ENCODE assay signal across 8 cellular contexts in genomic region chr3:86990734-86991481, GRCh38. TPM values are rescaled to one million over a fixed set of nuclear protein-coding genes. Genes with fewer than 3 reads are reported as not detected.
DNase-seq lines count a peak whose midpoint lies in the region; ATAC-seq and TF ChIP-seq lines count a peak whose summit lies in the region.

VGLL3 (minus strand) TSS chr3:86991149; CDS start chr3:86990743, 406 bp downstream.

- H3K9me3 ChIP-seq in BLaER1 treated with 17β-estradiol and CSF1 and Interleukin-3, amounts not matched to agents 10 nM and 100 nM (replicated peaks in 1 of 11) = peaks cover 0 to 10% (median 8%) of the 10 kb centered on the region in 11 experiments; a peak in 13 of 22 replicates
- no peaks in the 10 kb centered on the region for H3K9me3 ChIP-seq in H9 (ENCODE audit: control insufficient read depth, low read depth, low read length)
- no peaks in the 10 kb centered on the region for H3K9me3 ChIP-seq in endodermal cell (ENCODE audit: control insufficient read depth, low read length)
- no peaks in the 10 kb centered on the region for H3K9me3 ChIP-seq in thyroid gland

- H2AK5ac ChIP-seq in H9 (ENCODE audit: insufficient read length, low read length) = no peak within 1 kb of the TSS

- TF ChIP-seq CTCF in H9 (conservative IDR thresholded peaks at IDR 0.05) (peak; percentile 46; the same call in 2 of the 3 replicates), endodermal cell (conservative IDR thresholded peaks at IDR 0.05) (peak; percentile 53), thyroid gland (IDR thresholded peaks at IDR 0.05) (no peak)

- no peak for TF ChIP-seq POLR2A in thyroid gland (IDR thresholded peaks at IDR 0.05)

- no peaks in the 10 kb centered on the region for H3K9me3 Mint-ChIP-seq in H9
- no peaks in the 10 kb centered on the region for H3K9me3 Mint-ChIP-seq in endodermal cell

- H3K79me1 ChIP-seq in H9 (ENCODE audit: insufficient read depth, low read depth, low read length, poor library complexity, severe bottlenecking) = no peaks in the 10 kb centered on the region

- H2BK15ac ChIP-seq in H9 (ENCODE audit: low read depth, low read length) = no peak within 1 kb of the TSS

- peaks cover 0 to 4% (median 0%) of the 10 kb centered on the region in 10 experiments; a peak in 2 of 20 replicates for H3K4me1 ChIP-seq in BLaER1 treated with 17β-estradiol and CSF1 and Interleukin-3, amounts not matched to agents 10 nM and 100 nM
- no peaks in the 10 kb centered on the region for H3K4me1 ChIP-seq in H9 (ENCODE audit: insufficient read depth, low read length)
- H3K4me1 ChIP-seq in endodermal cell (ENCODE audit: control insufficient read depth, insufficient read depth, low read length) = no peaks in the 10 kb centered on the region
- no peaks in the 10 kb centered on the region for H3K4me1 ChIP-seq in thyroid gland

- no peak within 1 kb of the TSS for H2BK120ac ChIP-seq in H9 (ENCODE audit: low read depth, low read length, poor library complexity, severe bottlenecking)

- no peak within 1 kb of the TSS for H3K4ac ChIP-seq in H9 (ENCODE audit: low read depth, low read length)

- peak within 1 kb of the TSS; percentile 74 to 87 for H3K4me3 Mint-ChIP-seq in H9
- peak within 1 kb of the TSS; percentile 59 for H3K4me3 Mint-ChIP-seq in endodermal cell

- peaks cover 7% of the 10 kb centered on the region for H3K23me2 ChIP-seq in H9 (ENCODE audit: insufficient read length, low read depth, low read length, poor library complexity, severe bottlenecking)

- H3K36me3 Mint-ChIP-seq in H9 (ENCODE audit: insufficient read depth in 1 of 3, low read depth in 3 of 3) (no peaks in the 10 kb centered on the region), endodermal cell (ENCODE audit: low read depth) (no peaks in the 10 kb centered on the region)

- H3K36me3 ChIP-seq in BLaER1 treated with 17β-estradiol and CSF1 and Interleukin-3, amounts not matched to agents 10 nM and 100 nM = no peaks in the 10 kb centered on the region
- no peaks in the 10 kb centered on the region for H3K36me3 ChIP-seq in endodermal cell (ENCODE audit: control insufficient read depth, insufficient read depth, low read length)
- no peaks in the 10 kb centered on the region for H3K36me3 ChIP-seq in thyroid gland

- H3K18ac ChIP-seq in H9 (ENCODE audit: insufficient read length, low read depth, low read length) = peak within 1 kb of the TSS; percentile 48

- DNase-seq in H9 (peak; percentile 92), RPMI8226 (peak; percentile 4), endodermal cell (peak; percentile 96), medulla oblongata (ENCODE audit: extremely low spot score) (peak; percentile 31), thyroid gland (peak; percentile 56 to 58), NCI-H1092 treated with DMSO at 0.1 percent for 48 hours (lab: John Stamatoyannopoulos, UW) (no peak)

- no peak within 1 kb of the TSS for H4K5ac ChIP-seq in H9 (ENCODE audit: insufficient read length, low read depth, low read length)

- H3K9ac ChIP-seq in BLaER1 treated with 17β-estradiol and CSF1 and Interleukin-3, amounts not matched to agents 10 nM and 100 nM = peak within 1 kb of the TSS in 9 of 11 experiments; percentile 18 to 69 (median 59); a peak in 16 of 22 replicates
- H3K9ac ChIP-seq in H9 (ENCODE audit: extremely low read depth, insufficient read length, low read length) (peak within 1 kb of the TSS; percentile 33), endodermal cell (ENCODE audit: extremely low read depth, low read length, poor library complexity, severe bottlenecking) (peak within 1 kb of the TSS; percentile 33)

- H2BK5ac ChIP-seq in H9 (ENCODE audit: insufficient read length, low read length) = no peak within 1 kb of the TSS

- peaks cover 23 to 31% (median 28%) of the 10 kb centered on the region in 11 experiments for H3K27me3 ChIP-seq in BLaER1 treated with 17β-estradiol and CSF1 and Interleukin-3, amounts not matched to agents 10 nM and 100 nM
- H3K27me3 ChIP-seq in H9 (ENCODE audit: insufficient read depth, low read length) (no peaks in the 10 kb centered on the region; the same call in 1 of the 2 replicates), endodermal cell (ENCODE audit: control insufficient read depth, insufficient read depth, low read length, poor library complexity, severe bottlenecking) (peaks cover 17% of the 10 kb centered on the region), thyroid gland (no peaks in the 10 kb centered on the region)

- H3K4me1 Mint-ChIP-seq in H9 (peaks cover 22 to 26% of the 10 kb centered on the region in 2 experiments), endodermal cell (peaks cover 6% of the 10 kb centered on the region)

- H3K14ac ChIP-seq in H9 (ENCODE audit: insufficient read depth, low read length) = peak within 1 kb of the TSS; percentile 73

- H2AFZ ChIP-seq in H9 (ENCODE audit: low read length) = no peak within 1 kb of the TSS

- H4K20me1 ChIP-seq in BLaER1 treated with 17β-estradiol and CSF1 and Interleukin-3, amounts not matched to agents 10 nM and 100 nM = no peaks in the 10 kb centered on the region
- no peaks in the 10 kb centered on the region for H4K20me1 ChIP-seq in H9 (ENCODE audit: control insufficient read depth, insufficient read depth, insufficient read length)

- no peak for ATAC-seq in HG03469 (IDR thresholded peaks at IDR 0.05; ENCODE audit: unreplicated experiment)

- H3K23ac ChIP-seq in H9 (ENCODE audit: insufficient read length, low read depth, low read length) = no peak within 1 kb of the TSS

- H3K4me3 ChIP-seq in BLaER1 treated with 17β-estradiol and CSF1 and Interleukin-3, amounts not matched to agents 10 nM and 100 nM = peak within 1 kb of the TSS; percentile 52 to 71 (median 62)
- peak within 1 kb of the TSS; percentile 79 for H3K4me3 ChIP-seq in endodermal cell (ENCODE audit: low read length)
- peak within 1 kb of the TSS; percentile 24 to 54 (median 49) for H3K4me3 ChIP-seq in thyroid gland (replicated peaks in 1 of 3)

- H2BK12ac ChIP-seq in H9 (ENCODE audit: insufficient read length, low read depth, low read length) = no peak within 1 kb of the TSS

- H3K27ac ChIP-seq in BLaER1 treated with 17β-estradiol and CSF1 and Interleukin-3, amounts not matched to agents 10 nM and 100 nM = no peak within 1 kb of the TSS
- H3K27ac ChIP-seq in H9 (ENCODE audit: insufficient read length, low read depth, low read length) (no peak within 1 kb of the TSS), endodermal cell (ENCODE audit: low read depth, low read length) (peak within 1 kb of the TSS; percentile 73), thyroid gland (peak within 1 kb of the TSS; percentile 44 to 69 (median 59))

- intact Hi-C loops in thyroid gland (cut with DNase I) = no loop called here

- no peak within 1 kb of the TSS for H2BK20ac ChIP-seq in H9 (ENCODE audit: low read depth, low read length, poor library complexity, severe bottlenecking)

- H3K79me2 ChIP-seq in H9 (ENCODE audit: insufficient read depth, low read length) = no peaks in the 10 kb centered on the region; the same call in 1 of the 2 replicates

- H3K56ac ChIP-seq in H9 (ENCODE audit: insufficient read length, low read depth, low read length) = no peak within 1 kb of the TSS

- no CpG with 5 or more reads among the region's 77 CpGs for WGBS in H9 (ENCODE audit: extremely low coverage, insufficient read length, low lambda C conversion rate)
- WGBS in endodermal cell (ENCODE audit: insufficient coverage in 1 of 2, insufficient read length in 1 of 2), 2 experiments = 0% methylated on average over 16 to 77 of the region's 77 CpGs
- WGBS in thyroid gland, 2 donors = 0% methylated on average over 5 to 10 of the region's 77 CpGs

- H3K27me3 Mint-ChIP-seq in H9 (ENCODE audit: low read depth) = peaks cover 17% of the 10 kb centered on the region
- H3K27me3 Mint-ChIP-seq in endodermal cell (ENCODE audit: insufficient read depth) = peaks cover 24% of the 10 kb centered on the region

- H3K27ac Mint-ChIP-seq in H9 (peak within 1 kb of the TSS; percentile 13 to 93 (median 93); a peak in 5 of 7 replicates), endodermal cell (peak within 1 kb of the TSS; percentile 62)

- no peak within 1 kb of the TSS for H4K91ac ChIP-seq in H9 (ENCODE audit: insufficient read length, low read depth, low read length)

- H4K8ac ChIP-seq in H9 (replicated peaks; ENCODE audit: insufficient read length, low read depth, low read length) = no peak within 1 kb of the TSS

- H3T11ph ChIP-seq in H9 (ENCODE audit: low read length) = no peak within 1 kb of the TSS

- peak within 1 kb of the TSS; percentile 76 to 92 (median 87) for H3K4me2 ChIP-seq in BLaER1 treated with 17β-estradiol and CSF1 and Interleukin-3, amounts not matched to agents 10 nM and 100 nM
- H3K4me2 ChIP-seq in H9 (ENCODE audit: insufficient read depth, insufficient read length, low read length) = peak within 1 kb of the TSS; percentile 82

RNA-seq across cellular contexts. Expression of gene VGLL3, which starts in this region (rescaled TPM):
- total RNA-seq in H9 (2021) (19.5 and 19.7 TPM in 2 replicates), endodermal cell (1 to 10 TPM in 1 of 2 donors, under 1 TPM in 1; 0.44 to 1.8 TPM), thyroid gland (10 to 100 TPM in 3 of 4 donors, 1 to 10 TPM in 1; 3.0 to 18.7 (median 12.7) TPM)
- polyA plus RNA-seq in endodermal cell (2013, experiment 1 of 2) = 9.9 TPM
- polyA plus RNA-seq in endodermal cell (2013, experiment 2 of 2) = 6.4 TPM

Comparison
In these comparisons a context has a peak if more than half of its experiments do, and no peak if none do; other contexts are left out.
1. H3K27ac ChIP-seq: peak in endodermal cell (single experiment) and thyroid gland (3 of 3); none in BLaER1 treated with 17β-estradiol and CSF1 and Interleukin-3, amounts not matched to agents 10 nM and 100 nM (0 of 11) and H9 (single experiment).
2. CTCF ChIP-seq: peak in H9 (single experiment) and endodermal cell (single experiment); none in thyroid gland (0 of 6).
3. Peak in every context shown above with its lines, with median percentiles within 50 percentile points of each other: H3K4me3 ChIP-seq and H3K9ac ChIP-seq.